1 cellular context compared by ENCODE assay signal in genomic region chr15:72231066-72231846, GRCh38.
TF ChIP-seq lines count a peak whose summit lies in the region.

PKM (minus strand) TSS chr15:72231190; CDS start chr15:72219097, 12,093 bp downstream.

TF ChIP-seq in HepG2, 621 proteins besides CTCF, POLR2A, EP300 and RAD21 (continued from another document and continues in another):
- TF ChIP-seq, protein P1, sequence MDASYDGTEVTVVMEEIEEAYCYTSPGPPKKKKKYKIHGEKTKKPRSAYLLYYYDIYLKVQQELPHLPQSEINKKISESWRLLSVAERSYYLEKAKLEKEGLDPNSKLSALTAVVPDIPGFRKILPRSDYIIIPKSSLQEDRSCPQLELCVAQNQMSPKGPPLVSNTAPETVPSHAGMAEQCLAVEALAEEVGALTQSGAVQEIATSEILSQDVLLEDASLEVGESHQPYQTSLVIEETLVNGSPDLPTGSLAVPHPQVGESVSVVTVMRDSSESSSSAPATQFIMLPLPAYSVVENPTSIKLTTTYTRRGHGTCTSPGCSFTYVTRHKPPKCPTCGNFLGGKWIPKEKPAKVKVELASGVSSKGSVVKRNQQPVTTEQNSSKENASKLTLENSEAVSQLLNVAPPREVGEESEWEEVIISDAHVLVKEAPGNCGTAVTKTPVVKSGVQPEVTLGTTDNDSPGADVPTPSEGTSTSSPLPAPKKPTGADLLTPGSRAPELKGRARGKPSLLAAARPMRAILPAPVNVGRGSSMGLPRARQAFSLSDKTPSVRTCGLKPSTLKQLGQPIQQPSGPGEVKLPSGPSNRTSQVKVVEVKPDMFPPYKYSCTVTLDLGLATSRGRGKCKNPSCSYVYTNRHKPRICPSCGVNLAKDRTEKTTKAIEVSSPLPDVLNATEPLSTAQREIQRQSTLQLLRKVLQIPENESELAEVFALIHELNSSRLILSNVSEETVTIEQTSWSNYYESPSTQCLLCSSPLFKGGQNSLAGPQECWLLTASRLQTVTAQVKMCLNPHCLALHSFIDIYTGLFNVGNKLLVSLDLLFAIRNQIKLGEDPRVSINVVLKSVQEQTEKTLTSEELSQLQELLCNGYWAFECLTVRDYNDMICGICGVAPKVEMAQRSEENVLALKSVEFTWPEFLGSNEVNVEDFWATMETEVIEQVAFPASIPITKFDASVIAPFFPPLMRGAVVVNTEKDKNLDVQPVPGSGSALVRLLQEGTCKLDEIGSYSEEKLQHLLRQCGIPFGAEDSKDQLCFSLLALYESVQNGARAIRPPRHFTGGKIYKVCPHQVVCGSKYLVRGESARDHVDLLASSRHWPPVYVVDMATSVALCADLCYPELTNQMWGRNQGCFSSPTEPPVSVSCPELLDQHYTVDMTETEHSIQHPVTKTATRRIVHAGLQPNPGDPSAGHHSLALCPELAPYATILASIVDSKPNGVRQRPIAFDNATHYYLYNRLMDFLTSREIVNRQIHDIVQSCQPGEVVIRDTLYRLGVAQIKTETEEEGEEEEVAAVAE (CRISPR knock-in tag; IDR thresholded peaks at IDR 0.05; ENCODE audit: borderline replicate concordance): no peak
- 0 out of 2 replicates have a peak, but pooled peaks have one; percentile 6 for TF ChIP-seq ZFP36L1 (CRISPR knock-in tag; IDR thresholded peaks at IDR 0.05)
- no peak; the same call in 1 of the 2 replicates for TF ChIP-seq NPAS2 (CRISPR knock-in tag; IDR thresholded peaks at IDR 0.05; ENCODE audit: borderline replicate concordance)
- TF ChIP-seq, protein P2, sequence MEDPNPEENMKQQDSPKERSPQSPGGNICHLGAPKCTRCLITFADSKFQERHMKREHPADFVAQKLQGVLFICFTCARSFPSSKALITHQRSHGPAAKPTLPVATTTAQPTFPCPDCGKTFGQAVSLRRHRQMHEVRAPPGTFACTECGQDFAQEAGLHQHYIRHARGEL (CRISPR knock-in tag; IDR thresholded peaks at IDR 0.05): no peak; the same call in 1 of the 2 replicates
- TF ChIP-seq ZNF501 (CRISPR knock-in tag; IDR thresholded peaks at IDR 0.05): peak; percentile 96
- no peak for TF ChIP-seq ZNF644 (CRISPR knock-in tag; IDR thresholded peaks at IDR 0.05; ENCODE audit: low read depth)
- TF ChIP-seq RBM22 (optimal IDR thresholded peaks at IDR 0.05; ENCODE audit: low read length): no peak
- TF ChIP-seq IKZF4 (CRISPR knock-in tag; IDR thresholded peaks at IDR 0.05; ENCODE audit: borderline replicate concordance, low read depth, not compliant biosample characterization): peak; percentile 84
- TF ChIP-seq ZFP36L2 (CRISPR knock-in tag; IDR thresholded peaks at IDR 0.05): peak; percentile 81; the same call in 1 of the 2 replicates
- TF ChIP-seq, protein P3, sequence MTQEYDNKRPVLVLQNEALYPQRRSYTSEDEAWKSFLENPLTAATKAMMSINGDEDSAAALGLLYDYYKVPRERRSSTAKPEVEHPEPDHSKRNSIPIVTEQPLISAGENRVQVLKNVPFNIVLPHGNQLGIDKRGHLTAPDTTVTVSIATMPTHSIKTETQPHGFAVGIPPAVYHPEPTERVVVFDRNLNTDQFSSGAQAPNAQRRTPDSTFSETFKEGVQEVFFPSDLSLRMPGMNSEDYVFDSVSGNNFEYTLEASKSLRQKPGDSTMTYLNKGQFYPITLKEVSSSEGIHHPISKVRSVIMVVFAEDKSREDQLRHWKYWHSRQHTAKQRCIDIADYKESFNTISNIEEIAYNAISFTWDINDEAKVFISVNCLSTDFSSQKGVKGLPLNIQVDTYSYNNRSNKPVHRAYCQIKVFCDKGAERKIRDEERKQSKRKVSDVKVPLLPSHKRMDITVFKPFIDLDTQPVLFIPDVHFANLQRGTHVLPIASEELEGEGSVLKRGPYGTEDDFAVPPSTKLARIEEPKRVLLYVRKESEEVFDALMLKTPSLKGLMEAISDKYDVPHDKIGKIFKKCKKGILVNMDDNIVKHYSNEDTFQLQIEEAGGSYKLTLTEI (CRISPR knock-in tag; conservative IDR thresholded peaks at IDR 0.05): no peak
- no peak for TF ChIP-seq HCFC1 (IDR thresholded peaks at IDR 0.05; ENCODE audit: low read depth, low read length)
- TF ChIP-seq ZBTB7B (CRISPR knock-in tag; IDR thresholded peaks at IDR 0.05): peak; percentile 69
- 0 out of 2 replicates have a peak, but pooled peaks have one; percentile 58 for TF ChIP-seq ZNF615 (CRISPR knock-in tag; IDR thresholded peaks at IDR 0.05; ENCODE audit: borderline replicate concordance)
- TF ChIP-seq, protein P4, sequence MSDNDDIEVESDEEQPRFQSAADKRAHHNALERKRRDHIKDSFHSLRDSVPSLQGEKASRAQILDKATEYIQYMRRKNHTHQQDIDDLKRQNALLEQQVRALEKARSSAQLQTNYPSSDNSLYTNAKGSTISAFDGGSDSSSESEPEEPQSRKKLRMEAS (IDR thresholded peaks at IDR 0.05): peak; percentile 83
- TF ChIP-seq, protein P5, sequence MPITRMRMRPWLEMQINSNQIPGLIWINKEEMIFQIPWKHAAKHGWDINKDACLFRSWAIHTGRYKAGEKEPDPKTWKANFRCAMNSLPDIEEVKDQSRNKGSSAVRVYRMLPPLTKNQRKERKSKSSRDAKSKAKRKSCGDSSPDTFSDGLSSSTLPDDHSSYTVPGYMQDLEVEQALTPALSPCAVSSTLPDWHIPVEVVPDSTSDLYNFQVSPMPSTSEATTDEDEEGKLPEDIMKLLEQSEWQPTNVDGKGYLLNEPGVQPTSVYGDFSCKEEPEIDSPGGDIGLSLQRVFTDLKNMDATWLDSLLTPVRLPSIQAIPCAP (CRISPR knock-in tag; IDR thresholded peaks at IDR 0.05; ENCODE audit: low read depth): peak; percentile 82; the same call in 1 of the 2 replicates
- no peak for TF ChIP-seq RCOR2 (CRISPR knock-in tag; IDR thresholded peaks at IDR 0.05)
- TF ChIP-seq SMAD3 (CRISPR knock-in tag; IDR thresholded peaks at IDR 0.05): peak; percentile 19; the same call in 1 of the 2 replicates
- TF ChIP-seq ATAD3A (CRISPR knock-in tag; IDR thresholded peaks at IDR 0.05): no peak
- TF ChIP-seq GABPA (IDR thresholded peaks at IDR 0.05; ENCODE audit: low read depth, low read length): no peak
- TF ChIP-seq GABPA (CRISPR knock-in tag; IDR thresholded peaks at IDR 0.05; ENCODE audit: low read depth): peak; percentile 41; the same call in 1 of the 2 replicates
- no peak; the same call in 1 of the 2 replicates for TF ChIP-seq SNAI1 (CRISPR knock-in tag; IDR thresholded peaks at IDR 0.05; ENCODE audit: borderline replicate concordance)
- no peak for TF ChIP-seq ZBTB33 (CRISPR knock-in tag; IDR thresholded peaks at IDR 0.05)
- no peak for TF ChIP-seq ZNF10 (CRISPR knock-in tag; IDR thresholded peaks at IDR 0.05; ENCODE audit: borderline replicate concordance, low read depth)
- no peak for TF ChIP-seq SMAD9 (CRISPR knock-in tag; IDR thresholded peaks at IDR 0.05)
- no peak; the same call in 1 of the 2 replicates for TF ChIP-seq EED (CRISPR knock-in tag; IDR thresholded peaks at IDR 0.05)
- peak; percentile 76; the same call in 1 of the 2 replicates for TF ChIP-seq ZSCAN29 (CRISPR knock-in tag; conservative IDR thresholded peaks at IDR 0.05)
- TF ChIP-seq CBX2 (IDR thresholded peaks at IDR 0.05; ENCODE audit: low read depth, low read length): no peak
- peak; percentile 88 for TF ChIP-seq CBX2 (CRISPR knock-in tag; IDR thresholded peaks at IDR 0.05; ENCODE audit: low read depth)
- TF ChIP-seq ZNF616 (CRISPR knock-in tag; IDR thresholded peaks at IDR 0.05; ENCODE audit: low read depth): peak; percentile 50; the same call in 1 of the 2 replicates
- peak; percentile 51; the same call in 1 of the 2 replicates for TF ChIP-seq KDM5A (IDR thresholded peaks at IDR 0.05; ENCODE audit: borderline replicate concordance, low read length)
- no peak for TF ChIP-seq KLF12 (CRISPR knock-in tag; IDR thresholded peaks at IDR 0.05; ENCODE audit: borderline replicate concordance)
- TF ChIP-seq HOXA5 (CRISPR knock-in tag; IDR thresholded peaks at IDR 0.05): no peak; the same call in 1 of the 2 replicates
- TF ChIP-seq JDP2 (CRISPR knock-in tag; IDR thresholded peaks at IDR 0.05; ENCODE audit: borderline replicate concordance): no peak; the same call in 1 of the 2 replicates
- TF ChIP-seq ZNF546 (CRISPR knock-in tag; conservative IDR thresholded peaks at IDR 0.05): peak; percentile 55; the same call in 1 of the 2 replicates
- TF ChIP-seq ZNF3 (CRISPR knock-in tag; IDR thresholded peaks at IDR 0.05): no peak
- TF ChIP-seq ZFP1 (CRISPR knock-in tag; IDR thresholded peaks at IDR 0.05): no peak; the same call in 1 of the 2 replicates
- TF ChIP-seq NR2C2 (CRISPR knock-in tag; IDR thresholded peaks at IDR 0.05; ENCODE audit: borderline replicate concordance): peak; percentile 56; the same call in 1 of the 2 replicates
- TF ChIP-seq SNAPC5 (CRISPR knock-in tag; IDR thresholded peaks at IDR 0.05; ENCODE audit: borderline replicate concordance): no peak
- TF ChIP-seq, protein P6, sequence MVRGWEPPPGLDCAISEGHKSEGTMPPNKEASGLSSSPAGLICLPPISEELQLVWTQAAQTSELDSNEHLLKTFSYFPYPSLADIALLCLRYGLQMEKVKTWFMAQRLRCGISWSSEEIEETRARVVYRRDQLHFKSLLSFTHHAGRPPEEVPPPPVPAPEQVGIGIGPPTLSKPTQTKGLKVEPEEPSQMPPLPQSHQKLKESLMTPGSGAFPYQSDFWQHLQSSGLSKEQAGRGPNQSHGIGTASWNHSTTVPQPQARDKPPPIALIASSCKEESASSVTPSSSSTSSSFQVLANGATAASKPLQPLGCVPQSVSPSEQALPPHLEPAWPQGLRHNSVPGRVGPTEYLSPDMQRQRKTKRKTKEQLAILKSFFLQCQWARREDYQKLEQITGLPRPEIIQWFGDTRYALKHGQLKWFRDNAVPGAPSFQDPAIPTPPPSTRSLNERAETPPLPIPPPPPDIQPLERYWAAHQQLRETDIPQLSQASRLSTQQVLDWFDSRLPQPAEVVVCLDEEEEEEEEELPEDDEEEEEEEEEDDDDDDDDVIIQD (CRISPR knock-in tag; IDR thresholded peaks at IDR 0.05; ENCODE audit: low read depth): peak; percentile 47; the same call in 1 of the 2 replicates
- TF ChIP-seq GATA4 (IDR thresholded peaks at IDR 0.05; ENCODE audit: borderline replicate concordance, low read depth): peak; percentile 80
- TF ChIP-seq LCORL (IDR thresholded peaks at IDR 0.05): peak; percentile 98
- TF ChIP-seq LCORL (CRISPR knock-in tag; IDR thresholded peaks at IDR 0.05): peak; percentile 46; the same call in 1 of the 2 replicates
- TF ChIP-seq ZNF343 (CRISPR knock-in tag; IDR thresholded peaks at IDR 0.05): peak; percentile 77; the same call in 1 of the 2 replicates
- TF ChIP-seq MBNL3 (CRISPR knock-in tag; conservative IDR thresholded peaks at IDR 0.05): no peak
- TF ChIP-seq THAP9 (CRISPR knock-in tag; IDR thresholded peaks at IDR 0.05; ENCODE audit: borderline replicate concordance): no peak
- TF ChIP-seq ZNF737 (CRISPR knock-in tag; IDR thresholded peaks at IDR 0.05; ENCODE audit: borderline replicate concordance): peak; percentile 59; the same call in 1 of the 2 replicates
- TF ChIP-seq, protein P7, sequence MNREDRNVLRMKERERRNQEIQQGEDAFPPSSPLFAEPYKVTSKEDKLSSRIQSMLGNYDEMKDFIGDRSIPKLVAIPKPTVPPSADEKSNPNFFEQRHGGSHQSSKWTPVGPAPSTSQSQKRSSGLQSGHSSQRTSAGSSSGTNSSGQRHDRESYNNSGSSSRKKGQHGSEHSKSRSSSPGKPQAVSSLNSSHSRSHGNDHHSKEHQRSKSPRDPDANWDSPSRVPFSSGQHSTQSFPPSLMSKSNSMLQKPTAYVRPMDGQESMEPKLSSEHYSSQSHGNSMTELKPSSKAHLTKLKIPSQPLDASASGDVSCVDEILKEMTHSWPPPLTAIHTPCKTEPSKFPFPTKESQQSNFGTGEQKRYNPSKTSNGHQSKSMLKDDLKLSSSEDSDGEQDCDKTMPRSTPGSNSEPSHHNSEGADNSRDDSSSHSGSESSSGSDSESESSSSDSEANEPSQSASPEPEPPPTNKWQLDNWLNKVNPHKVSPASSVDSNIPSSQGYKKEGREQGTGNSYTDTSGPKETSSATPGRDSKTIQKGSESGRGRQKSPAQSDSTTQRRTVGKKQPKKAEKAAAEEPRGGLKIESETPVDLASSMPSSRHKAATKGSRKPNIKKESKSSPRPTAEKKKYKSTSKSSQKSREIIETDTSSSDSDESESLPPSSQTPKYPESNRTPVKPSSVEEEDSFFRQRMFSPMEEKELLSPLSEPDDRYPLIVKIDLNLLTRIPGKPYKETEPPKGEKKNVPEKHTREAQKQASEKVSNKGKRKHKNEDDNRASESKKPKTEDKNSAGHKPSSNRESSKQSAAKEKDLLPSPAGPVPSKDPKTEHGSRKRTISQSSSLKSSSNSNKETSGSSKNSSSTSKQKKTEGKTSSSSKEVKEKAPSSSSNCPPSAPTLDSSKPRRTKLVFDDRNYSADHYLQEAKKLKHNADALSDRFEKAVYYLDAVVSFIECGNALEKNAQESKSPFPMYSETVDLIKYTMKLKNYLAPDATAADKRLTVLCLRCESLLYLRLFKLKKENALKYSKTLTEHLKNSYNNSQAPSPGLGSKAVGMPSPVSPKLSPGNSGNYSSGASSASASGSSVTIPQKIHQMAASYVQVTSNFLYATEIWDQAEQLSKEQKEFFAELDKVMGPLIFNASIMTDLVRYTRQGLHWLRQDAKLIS (CRISPR knock-in tag; IDR thresholded peaks at IDR 0.05): peak; percentile 72; the same call in 1 of the 2 replicates
